ENCODE assay signal across 8 cellular contexts in the genomic region with DNA sequence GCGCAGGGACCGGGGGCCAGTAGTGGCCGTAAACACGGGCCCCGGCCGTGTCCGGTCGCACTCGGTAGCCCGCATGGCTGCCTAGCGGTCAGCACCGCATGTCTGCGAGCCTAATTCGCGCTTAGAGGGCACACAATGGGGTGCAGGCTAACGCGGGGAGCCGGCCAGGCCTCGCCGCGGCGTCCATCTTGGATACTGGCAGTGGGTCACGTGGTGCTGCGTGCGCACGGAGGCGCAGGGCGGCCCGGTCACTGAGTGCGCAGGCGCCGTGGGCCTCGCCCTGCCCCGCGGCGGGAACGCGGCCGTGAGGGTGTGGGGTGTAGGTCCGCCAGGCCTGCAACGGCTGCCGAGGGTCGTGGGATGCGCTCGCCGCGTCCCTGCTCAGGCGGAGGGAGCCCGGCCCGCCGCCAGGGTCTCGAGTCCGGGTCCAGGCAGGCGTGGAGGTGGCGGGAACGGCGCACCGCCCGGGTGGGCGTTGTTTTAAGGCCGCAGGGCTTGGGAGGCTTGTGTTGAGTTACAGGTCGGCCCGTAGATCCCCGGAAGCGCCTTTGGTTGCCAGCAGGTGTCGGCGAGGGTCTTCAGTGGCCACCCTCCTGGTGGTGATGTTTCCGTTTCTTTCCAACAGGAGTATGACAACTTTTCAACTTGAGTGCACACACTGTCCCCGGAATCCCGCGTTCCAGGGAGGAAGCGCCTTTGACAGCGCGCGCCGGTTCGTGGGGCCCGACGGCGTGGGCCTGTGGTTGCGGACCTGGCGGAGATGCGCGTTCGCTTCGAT. TPM values are rescaled to one million over a fixed set of nuclear protein-coding genes. Genes with fewer than 3 reads are reported as not detected.
DNase-seq lines count a peak whose midpoint lies in the region; ATAC-seq and TF ChIP-seq lines count a peak whose summit lies in the region.

No MANE protein-coding gene starts in this region.

- peaks cover 26% of the 10 kb centered on the region for H3K4me1 Mint-ChIP-seq in activated naive CD8-positive, alpha-beta T cell treated with anti-CD3 and anti-CD28 coated beads, Interleukin-2, amount 10 ng/mL, durations not matched to agents 7 days and 5 days

- intact Hi-C loops in Right ventricle myocardium superior (cut with DNase I) (loop anchor here (10.0 kb wide), 1 partner anchor 277 kb away; no protein-coding TSS in a partner anchor), tibial artery (cut with DNase I; ENCODE audit: low total_unique reads) (loop anchor here (2.0 kb wide), 1 partner anchor 73 kb away; no protein-coding TSS in a partner anchor)

- H3K9me3 ChIP-seq in SK-N-MC (ENCODE audit: low read depth, low read length) (no peaks in the 10 kb centered on the region), parathyroid adenoma (ENCODE audit: control insufficient read depth, low read length) (no peaks in the 10 kb centered on the region), tibial artery (no peaks in the 10 kb centered on the region)

- H3K27me3 ChIP-seq in parathyroid adenoma (ENCODE audit: control insufficient read depth, insufficient read depth, low read length) (no peaks in the 10 kb centered on the region), tibial artery (peaks cover 0 to 2% of the 10 kb centered on the region in 2 donors)

- H3K27ac ChIP-seq in SK-N-MC: peak overlapping the region; percentile 99
- peak overlapping the region; percentile 98 for H3K27ac ChIP-seq in parathyroid adenoma
- peak overlapping the region; percentile 97 to 98 for H3K27ac ChIP-seq in tibial artery

- H3K4me3 ChIP-seq in SK-N-MC (peak overlapping the region; percentile 99), parathyroid adenoma (ENCODE audit: low read depth, low read length) (peak overlapping the region; percentile 95), tibial artery (peak overlapping the region; percentile 69 to 85)

- peak overlapping the region; percentile 94 for H3K27ac Mint-ChIP-seq in activated naive CD8-positive, alpha-beta T cell treated with anti-CD3 and anti-CD28 coated beads, Interleukin-2, amount 10 ng/mL, durations not matched to agents 7 days and 5 days

- ATAC-seq in HG02623 (IDR thresholded peaks at IDR 0.05; ENCODE audit: unreplicated experiment) (peak; percentile 40), Right ventricle myocardium superior (ENCODE audit: poor library complexity) (peak; percentile 91)
- peak; percentile 68 for ATAC-seq in activated naive CD8-positive, alpha-beta T cell treated with anti-CD3 and anti-CD28 coated beads, Interleukin-2, amount 10 ng/mL, durations not matched to agents 7 days and 5 days (ENCODE audit: low read depth)

- H3K27me3 Mint-ChIP-seq in activated naive CD8-positive, alpha-beta T cell treated with anti-CD3 and anti-CD28 coated beads, Interleukin-2, amount 10 ng/mL, durations not matched to agents 7 days and 5 days: peaks cover 6% of the 10 kb centered on the region

- DNase-seq in NCI-H1092 (lab: John Stamatoyannopoulos, UW): peak; percentile 83
- peak; percentile 68 for DNase-seq in SK-N-MC (ENCODE audit: low read depth, low spot score)
- DNase-seq in activated naive CD8-positive, alpha-beta T cell treated with anti-CD3 and anti-CD28 coated beads, Interleukin-2, amount 10 ng/mL, durations not matched to agents 7 days and 5 days: peak; percentile 97
- DNase-seq in Right ventricle myocardium superior: peak; percentile 97
- DNase-seq in tibial artery: peak; percentile 92 to 96

- H3K36me3 ChIP-seq in SK-N-MC (ENCODE audit: insufficient read depth, low read length) (no peaks in the 10 kb centered on the region), parathyroid adenoma (ENCODE audit: control insufficient read depth, insufficient read depth, low read length) (no peaks in the 10 kb centered on the region), tibial artery (no peaks in the 10 kb centered on the region)

- H2AFZ ChIP-seq in parathyroid adenoma: peak overlapping the region; percentile 97

- peak overlapping the region; percentile 88 for H3K4me2 ChIP-seq in parathyroid adenoma (ENCODE audit: low read length)

- H3K9ac ChIP-seq in SK-N-MC (ENCODE audit: insufficient read length) (peak overlapping the region; percentile 100), parathyroid adenoma (peak overlapping the region; percentile 95)

- TF ChIP-seq CTCF in GM12874 (IDR thresholded peaks at IDR 0.05; ENCODE audit: insufficient read depth, low read depth, low read length): 0 out of 2 replicates have a peak, but pooled peaks have one; percentile 24
- no peak for TF ChIP-seq CTCF in parathyroid adenoma (IDR thresholded peaks at IDR 0.05)
- TF ChIP-seq CTCF in tibial artery (IDR thresholded peaks at IDR 0.05): peak in 1 of 2 experiments; percentile 24

- no peaks in the 10 kb centered on the region for H3K9me3 Mint-ChIP-seq in activated naive CD8-positive, alpha-beta T cell treated with anti-CD3 and anti-CD28 coated beads, Interleukin-2, amount 10 ng/mL, durations not matched to agents 7 days and 5 days

- peaks cover 7% of the 10 kb centered on the region for H3K36me3 Mint-ChIP-seq in activated naive CD8-positive, alpha-beta T cell treated with anti-CD3 and anti-CD28 coated beads, Interleukin-2, amount 10 ng/mL, durations not matched to agents 7 days and 5 days

- peak overlapping the region; percentile 90 for H3K4me3 Mint-ChIP-seq in activated naive CD8-positive, alpha-beta T cell treated with anti-CD3 and anti-CD28 coated beads, Interleukin-2, amount 10 ng/mL, durations not matched to agents 7 days and 5 days

- H3K4me1 ChIP-seq in parathyroid adenoma: no peaks in the 10 kb centered on the region
- peaks cover 0 to 32% (median 12%) of the 10 kb centered on the region in 4 donors for H3K4me1 ChIP-seq in tibial artery

- POLR2A ChIA-PET in activated naive CD8-positive, alpha-beta T cell treated with anti-CD3 and anti-CD28 coated beads, Interleukin-2, amount 10 ng/mL, durations not matched to agents 7 days and 5 days (lab: Charles Lee): interaction anchor here (0.6 to 1.3 kb wide), 27 partner anchors 11 to 623 kb away, joined by 3 to 22 read pairs (median 4); a partner anchor contains a TSS

- peaks cover 6% of the 10 kb centered on the region for H3K79me2 ChIP-seq in parathyroid adenoma

RNA-seq across cellular contexts. Expression of a gene that starts 0.8 kb away (rescaled TPM):
- total RNA-seq in activated naive CD8-positive, alpha-beta T cell treated with anti-CD3 and anti-CD28 coated beads, Interleukin-2, amount 10 ng/mL, durations not matched to agents 7 days and 5 days: 10 to 100 TPM; 54.0 to 57.4 TPM
- total RNA-seq in Right ventricle myocardium superior: 24.9 TPM

Comparison
In these comparisons a context has a peak if more than half of its experiments do, and no peak if none do; other contexts are left out.
1. Peak in every context shown above with its lines: DNase-seq, ATAC-seq, H3K4me3 ChIP-seq and H3K27ac ChIP-seq.
2. ATAC-seq: peak in every context shown above with its lines; median percentile 91 in Right ventricle myocardium superior; 68 in activated naive CD8-positive, alpha-beta T cell treated with anti-CD3 and anti-CD28 coated beads, Interleukin-2, amount 10 ng/mL, durations not matched to agents 7 days and 5 days; 40 in HG02623.